ENCODE assay signal across 8 cellular contexts in genomic region chr6:26205161-26205624, GRCh38.
DNase-seq lines count a peak whose midpoint lies in the region; TF ChIP-seq lines count a peak whose summit lies in the region.

No MANE protein-coding gene starts in this region.

- no peak for TF ChIP-seq CTCF in AG09309 (IDR thresholded peaks at IDR 0.05; ENCODE audit: control insufficient read depth, insufficient read depth, low read depth, low read length, missing control alignments)
- no peak for TF ChIP-seq CTCF in esophagus squamous epithelium (IDR thresholded peaks at IDR 0.05)

- H3K4me1 ChIP-seq in esophagus squamous epithelium (peaks cover 4 to 33% (median 5%) of the 10 kb centered on the region in 3 donors), stomach smooth muscle (ENCODE audit: control insufficient read depth, insufficient read depth, low read length) (peaks cover 2% of the 10 kb centered on the region)

- H3K9ac ChIP-seq in stomach smooth muscle (ENCODE audit: low read length in 2 of 2): peak overlapping the region; percentile 96 to 98

- no peak for DNase-seq in AG09309 (ENCODE audit: low read depth)
- DNase-seq in HUDEP-2 (lab: John Stamatoyannopoulos, UW; ENCODE audit: unreplicated experiment in 76 of 76): peak in 61 of 76 experiments; percentile 66 to 92 (median 83)
- peak; percentile 88 for DNase-seq in NOMO-1 treated with dmso at 0.1 percent for 144 hours (lab: John Stamatoyannopoulos, UW; ENCODE audit: unreplicated experiment)
- peak; percentile 65 for DNase-seq in activated T-cell treated with anti-CD3 and anti-CD28 coated beads for 4 hours
- DNase-seq in esophagus squamous epithelium (lab: John Stamatoyannopoulos, UW): no peak
- DNase-seq in myocyte (ENCODE audit: low read depth): peak; percentile 89

- peaks cover 0 to 29% (median 0%) of the 10 kb centered on the region in 4 donors for H3K27me3 ChIP-seq in esophagus squamous epithelium
- H3K27me3 ChIP-seq in stomach smooth muscle (ENCODE audit: control insufficient read depth in 1 of 2, insufficient read depth in 2 of 2, low read length in 2 of 2): peaks cover 0 to 8% of the 10 kb centered on the region in 2 donors

- H3K27ac ChIP-seq in esophagus squamous epithelium: peak overlapping the region; percentile 93 to 98 (median 97)
- peak overlapping the region; percentile 98 for H3K27ac ChIP-seq in stomach smooth muscle (ENCODE audit: low read length)

- TF ChIP-seq POLR2A in GM19099 (IDR thresholded peaks at IDR 0.05; ENCODE audit: extremely low read depth, insufficient read length, low read depth) (peak; percentile 75), esophagus squamous epithelium (IDR thresholded peaks at IDR 0.05) (peak in 3 of 4 donors; percentile 35 to 71 (median 49))

- H3K36me3 ChIP-seq in esophagus squamous epithelium (no peaks in the 10 kb centered on the region), stomach smooth muscle (ENCODE audit: control insufficient read depth in 2 of 2, insufficient read depth in 2 of 2, low read length in 2 of 2) (no peaks in the 10 kb centered on the region)

- WGBS in esophagus squamous epithelium, 2 donors: 1 to 3% methylated on average over 18 of the region's 18 CpGs

- peak overlapping the region; percentile 75 for H3K4me3 ChIP-seq in AG09309 (ENCODE audit: control insufficient read depth, low read depth, low read length)
- peak overlapping the region; percentile 53 to 72 (median 68) for H3K4me3 ChIP-seq in esophagus squamous epithelium
- H3K4me3 ChIP-seq in stomach smooth muscle (ENCODE audit: low read length in 2 of 2): peak overlapping the region; percentile 90 to 98

- intact Hi-C loops in esophagus squamous epithelium (cut with DNase I): no loop called here

- H3K9me3 ChIP-seq in esophagus squamous epithelium (no peaks in the 10 kb centered on the region), stomach smooth muscle (ENCODE audit: control insufficient read depth in 2 of 2, low read length in 2 of 2) (no peaks in the 10 kb centered on the region)

Comparison
In these comparisons a context has a peak if more than half of its experiments do, and no peak if none do; other contexts are left out.
1. DNase-seq: peak in HUDEP-2 (61 of 76), NOMO-1 treated with dmso at 0.1 percent for 144 hours (single experiment), activated T-cell treated with anti-CD3 and anti-CD28 coated beads for 4 hours (single experiment) and myocyte (single experiment); none in AG09309 (single experiment) and esophagus squamous epithelium (single experiment).
2. Peak in every context shown above with its lines, with median percentiles within 50 percentile points of each other: H3K4me3 ChIP-seq.